ENCODE assay signal across 8 cellular contexts in genomic region chr7:100691676-100692577, GRCh38. TPM values are rescaled to one million over a fixed set of nuclear protein-coding genes. Genes with fewer than 3 reads are reported as not detected.
A peak's percentile ranks its signal among the peaks of the same experiment; 100 is the strongest.
DNase-seq lines count a peak whose midpoint lies in the region; ATAC-seq and TF ChIP-seq lines count a peak whose summit lies in the region.

No MANE protein-coding gene starts in this region.

- H3K36me3 ChIP-seq in ascending aorta, result peaks cover 21 to 22% of the 10 kb centered on the region in 2 donors

- no peaks in the 10 kb centered on the region for H3K9me3 ChIP-seq in ascending aorta

- ATAC-seq in HG03432 (IDR thresholded peaks at IDR 0.05; ENCODE audit: unreplicated experiment), result no peak

- H3K27ac ChIP-seq in ascending aorta, result peak overlapping the region in 1 of 2 donors; percentile 20

- TF ChIP-seq POLR2A in NB4 (IDR thresholded peaks at IDR 0.05; ENCODE audit: extremely low read depth, insufficient read length), result no peak

- peak overlapping the region; percentile 66 for H3K4me3 ChIP-seq in NB4 (ENCODE audit: low read depth, low read length)
- peak overlapping the region; percentile 92 to 96 for H3K4me3 ChIP-seq in ascending aorta

- in situ Hi-C loops in GM13976 (cut with MboI; ENCODE audit: low sequenced_read_pairs, unreplicated experiment), result no loop called here

- TF ChIP-seq CTCF in GM13976 (IDR thresholded peaks at IDR 0.05; ENCODE audit: borderline replicate concordance, control extremely low read depth, extremely low read depth, insufficient read depth, missing control alignments), result peak; percentile 87
- peak; percentile 97 for TF ChIP-seq CTCF in NB4 (IDR thresholded peaks at IDR 0.05; ENCODE audit: low read depth, low read length)
- TF ChIP-seq CTCF in ascending aorta (IDR thresholded peaks at IDR 0.05), result peak; percentile 85 to 97 (median 92)

- H3K27me3 ChIP-seq in ascending aorta, result no peaks in the 10 kb centered on the region

- intact Hi-C loops in ascending aorta (cut with DNase I), result loop anchor here (1.0 to 10.0 kb wide), 7 partner anchors 17 to 537 kb away; partner anchors contain the start of genes MOSPD3, NYAP1 and TRAPPC14

- DNase-seq in A172 (ENCODE audit: low spot score) (peak; percentile 56), GM13976 (ENCODE audit: low spot score) (peak; percentile 89), NB4 (ENCODE audit: low read depth) (peak; percentile 92), T-helper 9 cell (peak; percentile 84), ascending aorta (ENCODE audit: low spot score in 2 of 2) (peak in 1 of 2 donors; percentile 86), hepatic stellate cell (ENCODE audit: low spot score) (peak; percentile 92), renal cortical epithelial cell (ENCODE audit: low read depth) (peak; percentile 23)

- H3K4me1 ChIP-seq in ascending aorta, result peaks cover 10 to 30% of the 10 kb centered on the region in 2 donors

RNA-seq across cellular contexts. Expression of gene GIGYF1, which starts 2.1 kb away (rescaled TPM):
- total RNA-seq in A172 (2014; rRNA removed; shearing (Covaris generic)), result 12.5 and 16.6 TPM in 2 replicates
- total RNA-seq in ascending aorta (31.1 TPM), renal cortical epithelial cell (7.3 and 26.1 TPM in 2 replicates)

RNA-seq across cellular contexts. Expression of gene POP7, which starts 14.0 kb away (rescaled TPM):
- 76.9 and 110 TPM in 2 replicates for total RNA-seq in A172 (2014; rRNA removed; shearing (Covaris generic))
- total RNA-seq in ascending aorta (44.0 TPM), renal cortical epithelial cell (21.1 and 63.4 TPM in 2 replicates)

RNA-seq across cellular contexts. Expression of gene GNB2, which starts 18.4 kb away (rescaled TPM):
- total RNA-seq in A172 (2014; rRNA removed; shearing (Covaris generic)), result 94.3 and 104 TPM in 2 replicates
- total RNA-seq in ascending aorta (500 TPM), renal cortical epithelial cell (120 and 162 TPM in 2 replicates)

RNA-seq across cellular contexts. Expression of gene EPO, which starts 28.3 kb away (rescaled TPM):
- not detected in 2 replicates for total RNA-seq in A172 (2014; rRNA removed; shearing (Covaris generic))
- not detected for total RNA-seq in ascending aorta
- total RNA-seq in renal cortical epithelial cell, result not detected in 2 replicates

RNA-seq across cellular contexts. Expression of gene ACTL6B, which starts 35.7 kb away (rescaled TPM):
- not detected in 2 replicates for total RNA-seq in A172 (2014; rRNA removed; shearing (Covaris generic))
- not detected for total RNA-seq in ascending aorta
- not detected in 2 replicates for total RNA-seq in renal cortical epithelial cell
